22 cellular contexts compared by ENCODE assay signal in the genomic region with DNA sequence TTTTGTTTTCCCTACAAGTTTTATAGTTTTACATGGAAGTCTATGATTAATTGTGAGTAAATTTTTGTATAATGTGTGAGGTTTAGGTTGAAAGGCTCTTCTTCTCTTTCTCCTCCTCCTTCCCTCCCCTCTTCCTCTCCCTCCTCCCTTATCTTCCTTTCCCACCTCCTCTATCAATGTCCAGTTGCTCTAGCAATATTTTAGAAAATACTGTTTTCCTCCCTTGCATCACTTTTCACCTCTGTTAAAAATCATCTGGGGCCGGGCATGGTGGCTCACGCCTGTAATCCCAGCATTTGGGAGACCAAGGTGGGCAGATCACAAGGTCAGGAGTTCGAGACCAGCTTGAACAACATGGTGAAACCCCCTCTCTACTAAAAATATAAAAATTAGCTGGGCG.
DNase-seq lines count a peak whose midpoint lies in the region; ATAC-seq, FAIRE-seq and TF ChIP-seq lines count a peak whose summit lies in the region.
"Had no signal": no experiment of that assay in that cellular context is flagged by ENCODE, and none has a peak within 500 bp of the region (broad histone marks: within the 10 kb centered on the region; RNA-seq: fewer than 3 reads in every experiment).

No MANE protein-coding gene starts in this region.

- FAIRE-seq in A549 (lab: Jason Lieb, UNC), result no peak
- FAIRE-seq: GM12891, GM18507, RCC 7860 had no signal

- H3K4me2 ChIP-seq in A549, result peak overlapping the region; percentile 38; the same call in 1 of the 3 replicates

- no peak for DNase-seq in A549 (ENCODE audit: low read depth in 1 of 2, low spot score in 1 of 2)
- no peak for DNase-seq in Panc1 (ENCODE audit: low read depth, low spot score)
- no peak for DNase-seq in natural killer cell treated with Interleukin-12 subunit alpha and Interleukin-12 subunit beta and Interleukin-15 and Interleukin-18, amount 100 ng/mL, for 72 hours (ENCODE audit: low spot score)
- DNase-seq in DMS 273 treated with DMSO at 0.1 percent for 48 hours (lab: John Stamatoyannopoulos, UW), result no peak
- no peak for DNase-seq in activated CD4-positive, alpha-beta T cell treated with anti-CD3 and anti-CD28 coated beads for 48 hours
- DNase-seq in globus pallidus (ENCODE audit: low spot score), result no peak
- DNase-seq: 8988T, GF-D8, HFFc6, MM.1S, NCI-H1092 treated with DMSO at 0.1 percent for 48 hours, NCI-H1694 treated with DMSO at 0.1 percent for 48 hours, NCI-H2107, NCI-H2227 treated with DMSO at 0.1 percent for 48 hours, NCI-H524, SHP77 treated with DMSO at 0.1 percent for 48 hours had no signal

- no peaks in the 10 kb centered on the region for H3K36me3 ChIP-seq in Panc1 (ENCODE audit: control insufficient read depth, insufficient read depth, low read length)

- H3K36me3 Mint-ChIP-seq in dendritic cell treated with granulocyte-macrophage colony-stimulating factor and Interleukin-4, amounts not matched to agents 40 ng/mL and 50 ng/mL, for 4 days (ENCODE audit: low read depth), result peaks cover 22% of the 10 kb centered on the region
- peaks cover 11% of the 10 kb centered on the region for H3K36me3 Mint-ChIP-seq in natural killer cell treated with Interleukin-12 subunit alpha and Interleukin-12 subunit beta and Interleukin-15 and Interleukin-18, amount 100 ng/mL, for 72 hours

- 95% methylated on average over 4 of the region's 4 CpGs for WGBS in A549 (ENCODE audit: missing lambda C conversion rate)

- peak overlapping the region; percentile 69 for H3K27ac Mint-ChIP-seq in dendritic cell treated with granulocyte-macrophage colony-stimulating factor and Interleukin-4, amounts not matched to agents 40 ng/mL and 50 ng/mL, for 4 days
- H3K27ac Mint-ChIP-seq in natural killer cell treated with Interleukin-12 subunit alpha and Interleukin-12 subunit beta and Interleukin-15 and Interleukin-18, amount 100 ng/mL, for 72 hours, result peak overlapping the region; percentile 22 to 80

- no peak for TF ChIP-seq RAD21 in A549 (conservative IDR thresholded peaks at IDR 0.05 in 1 of 2, IDR thresholded peaks at IDR 0.05 in 1 of 2)

- H3K27me3 Mint-ChIP-seq in dendritic cell treated with granulocyte-macrophage colony-stimulating factor and Interleukin-4, amounts not matched to agents 40 ng/mL and 50 ng/mL, for 4 days, result no peaks in the 10 kb centered on the region
- no peaks in the 10 kb centered on the region for H3K27me3 Mint-ChIP-seq in natural killer cell treated with Interleukin-12 subunit alpha and Interleukin-12 subunit beta and Interleukin-15 and Interleukin-18, amount 100 ng/mL, for 72 hours

- no TSS peak for BruUV-seq in Panc1 (replicated peaks; lab: Mats Ljungman, UMichigan)

- peaks cover 52% of the 10 kb centered on the region for H3K4me1 Mint-ChIP-seq in dendritic cell treated with granulocyte-macrophage colony-stimulating factor and Interleukin-4, amounts not matched to agents 40 ng/mL and 50 ng/mL, for 4 days (ENCODE audit: low read depth)
- H3K4me1 Mint-ChIP-seq in natural killer cell treated with Interleukin-12 subunit alpha and Interleukin-12 subunit beta and Interleukin-15 and Interleukin-18, amount 100 ng/mL, for 72 hours (ENCODE audit: low read depth in 2 of 2), result peaks cover 68 to 75% of the 10 kb centered on the region in 2 donors

- POLR2A ChIA-PET in A549 (lab: Yijun Ruan, JAX) (no interaction called here), Panc1 (lab: Charles Lee) (no interaction called here)

- H3K27ac ChIP-seq in A549, result peak overlapping the region; percentile 61 to 91; a peak in 5 of 6 replicates
- peak overlapping the region; percentile 70 for H3K27ac ChIP-seq in Panc1 (ENCODE audit: low read length)

- intact Hi-C loops in Panc1 (cut with micrococcal nuclease; ENCODE audit: unreplicated experiment), result no loop called here
- intact Hi-C loops in dendritic cell treated with granulocyte-macrophage colony-stimulating factor and Interleukin-4, amounts not matched to agents 40 ng/mL and 50 ng/mL, for 4 days (cut with micrococcal nuclease), result no loop called here

- no peaks in the 10 kb centered on the region for H3K9me3 Mint-ChIP-seq in dendritic cell treated with granulocyte-macrophage colony-stimulating factor and Interleukin-4, amounts not matched to agents 40 ng/mL and 50 ng/mL, for 4 days
- H3K9me3 Mint-ChIP-seq in natural killer cell treated with Interleukin-12 subunit alpha and Interleukin-12 subunit beta and Interleukin-15 and Interleukin-18, amount 100 ng/mL, for 72 hours, result no peaks in the 10 kb centered on the region
- H3K9me3 Mint-ChIP-seq: HFFc6 had no signal

- H3K9me3 ChIP-seq in A549 (no peaks in the 10 kb centered on the region), Panc1 (ENCODE audit: control insufficient read depth, insufficient read depth, low read depth, low read length) (no peaks in the 10 kb centered on the region)
- H3K9me3 ChIP-seq: BLaER1 treated with 17β-estradiol and CSF1 and Interleukin-3, amounts not matched to agents 10 nM and 100 nM had no signal

- no peak overlapping the region for H3K4me3 ChIP-seq in A549
- H3K4me3 ChIP-seq in Panc1 (ENCODE audit: low read depth in 2 of 2, low read length in 2 of 2), result no peak overlapping the region
- H3K4me3 ChIP-seq: BLaER1 treated with 17β-estradiol and CSF1 and Interleukin-3, amounts not matched to agents 10 nM and 100 nM had no signal

- H3K4me1 ChIP-seq in A549, result peaks cover 92% of the 10 kb centered on the region
- H3K4me1 ChIP-seq in Panc1 (ENCODE audit: control insufficient read depth, insufficient read depth, low read length), result peaks cover 71% of the 10 kb centered on the region

- TF ChIP-seq EP300 in A549 (IDR thresholded peaks at IDR 0.05), result no peak

- in situ Hi-C loops in Panc1 (cut with HindIII; ENCODE audit: low pct_unique_long_range_greater_than_20kb, low sequenced_read_pairs), result no loop called here

- ATAC-seq in A549 (no peak), Panc1 (no peak), HG02840 (IDR thresholded peaks at IDR 0.05; ENCODE audit: low FRiP score, unreplicated experiment) (no peak)
- ATAC-seq in natural killer cell treated with Interleukin-12 subunit alpha and Interleukin-12 subunit beta and Interleukin-15 and Interleukin-18, amount 100 ng/mL, for 72 hours, result no peak

- TF ChIP-seq CTCF in A549 (IDR thresholded peaks at IDR 0.05), result no peak
- TF ChIP-seq CTCF in Panc1 (IDR thresholded peaks at IDR 0.05), result no peak

- H3K4me3 Mint-ChIP-seq in dendritic cell treated with granulocyte-macrophage colony-stimulating factor and Interleukin-4, amounts not matched to agents 40 ng/mL and 50 ng/mL, for 4 days, result no peak overlapping the region
- no peak overlapping the region for H3K4me3 Mint-ChIP-seq in natural killer cell treated with Interleukin-12 subunit alpha and Interleukin-12 subunit beta and Interleukin-15 and Interleukin-18, amount 100 ng/mL, for 72 hours
- H3K4me3 Mint-ChIP-seq: HFFc6 had no signal

- H3K27me3 ChIP-seq in Panc1 (ENCODE audit: control insufficient read depth, insufficient read depth, low read length), result no peaks in the 10 kb centered on the region
- H3K27me3 ChIP-seq: BLaER1 treated with 17β-estradiol and CSF1 and Interleukin-3, amounts not matched to agents 10 nM and 100 nM had no signal

- CTCF ChIA-PET in A549 (lab: Yijun Ruan, JAX), result interaction anchor here (0.6 to 2.0 kb wide), 2 partner anchors 10 to 544 kb away, joined by 3 to 9 read pairs; no protein-coding TSS in a partner anchor
- CTCF ChIA-PET in Panc1 (lab: Charles Lee), result no interaction called here

- no peak for TF ChIP-seq POLR2A in A549 (IDR thresholded peaks at IDR 0.05; ENCODE audit: low read length)

TF ChIP-seq in A549, 52 proteins besides CTCF, POLR2A, EP300 and RAD21:
- TF ChIP-seq, protein P1, sequence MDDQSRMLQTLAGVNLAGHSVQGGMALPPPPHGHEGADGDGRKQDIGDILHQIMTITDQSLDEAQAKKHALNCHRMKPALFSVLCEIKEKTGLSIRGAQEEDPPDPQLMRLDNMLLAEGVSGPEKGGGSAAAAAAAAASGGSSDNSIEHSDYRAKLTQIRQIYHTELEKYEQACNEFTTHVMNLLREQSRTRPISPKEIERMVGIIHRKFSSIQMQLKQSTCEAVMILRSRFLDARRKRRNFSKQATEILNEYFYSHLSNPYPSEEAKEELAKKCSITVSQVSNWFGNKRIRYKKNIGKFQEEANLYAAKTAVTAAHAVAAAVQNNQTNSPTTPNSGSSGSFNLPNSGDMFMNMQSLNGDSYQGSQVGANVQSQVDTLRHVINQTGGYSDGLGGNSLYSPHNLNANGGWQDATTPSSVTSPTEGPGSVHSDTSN (IDR thresholded peaks at IDR 0.05), result no peak
